In the genomic region with DNA sequence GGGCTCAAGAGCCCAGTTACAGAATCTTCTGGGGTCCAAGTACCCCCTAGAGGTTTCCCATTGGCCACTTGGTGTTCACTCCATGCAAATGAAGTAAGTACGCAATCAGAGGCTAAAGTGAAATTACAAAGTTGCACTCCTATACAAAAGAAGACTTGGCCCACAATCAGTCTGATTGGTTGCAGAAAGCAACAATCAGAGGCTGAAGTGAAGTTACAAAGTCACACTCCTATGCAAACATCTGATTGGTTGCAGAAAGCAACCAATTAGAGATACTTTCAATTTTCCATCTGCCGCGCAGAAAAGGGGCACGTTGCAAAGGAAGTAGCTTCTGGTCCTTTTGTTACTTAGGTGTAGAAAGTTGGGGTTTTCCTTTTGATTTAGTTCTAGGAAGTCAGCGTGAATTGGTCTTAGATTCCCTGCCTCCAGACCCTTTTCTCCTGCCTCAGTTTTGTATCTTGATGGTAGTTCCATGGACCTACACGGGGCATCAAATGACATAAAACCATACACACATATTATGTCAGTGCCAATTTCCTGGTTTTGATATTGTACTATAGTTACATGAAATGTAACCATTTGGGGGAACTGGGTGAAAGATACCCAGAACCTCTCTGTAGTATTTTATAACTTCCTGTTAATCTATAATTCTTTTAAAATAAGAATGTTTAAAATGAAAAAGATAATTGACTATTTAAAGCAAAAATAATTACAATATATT, we compare ENCODE assay signal across 10 cellular contexts. TPM values are rescaled to one million over a fixed set of nuclear protein-coding genes. Genes with fewer than 3 reads are reported as not detected.
A peak's percentile ranks its signal among the peaks of the same experiment; 100 is the strongest.
DNase-seq lines count a peak whose midpoint lies in the region; ATAC-seq and TF ChIP-seq lines count a peak whose summit lies in the region.
"Had no signal": no experiment of that assay in that cellular context is flagged by ENCODE, and none has a peak within 500 bp of the region (broad histone marks: within the 10 kb centered on the region; RNA-seq: fewer than 3 reads in every experiment).

No MANE protein-coding gene starts in this region.

- 45 to 86% methylated on average over 4 to 5 of the region's 6 CpGs for WGBS in gastroesophageal sphincter (ENCODE audit: low coverage in 1 of 2), 2 donors
- 53% methylated on average over 6 of the region's 6 CpGs; no CpG with 5 or more reads in 1 of the 2 donors for WGBS in transverse colon (ENCODE audit: low coverage in 1 of 2), 2 donors

- TF ChIP-seq EP300 in gastroesophageal sphincter (IDR thresholded peaks at IDR 0.05) (no peak), transverse colon (IDR thresholded peaks at IDR 0.05; ENCODE audit: low read depth) (no peak)

- TF ChIP-seq CTCF in left ventricle myocardium inferior (IDR thresholded peaks at IDR 0.05; ENCODE audit: borderline replicate concordance) (no peak), fibroblast of mammary gland (conservative IDR thresholded peaks at IDR 0.05; ENCODE audit: control insufficient read depth, insufficient read depth, low read depth, low read length) (no peak), gastroesophageal sphincter (IDR thresholded peaks at IDR 0.05) (no peak), transverse colon (IDR thresholded peaks at IDR 0.05) (no peak)

- H3K27ac ChIP-seq in left ventricle myocardium inferior (replicated peaks) (no peak overlapping the region), gastroesophageal sphincter (no peak overlapping the region), transverse colon (no peak overlapping the region)

- DNase-seq in left ventricle myocardium inferior (no peak), left cardiac atrium (no peak), fibroblast of mammary gland (ENCODE audit: low read depth) (peak; percentile 11), stromal cell of bone marrow (ENCODE audit: low read depth) (peak; percentile 6), transverse colon (no peak)
- peak; percentile 20 for DNase-seq in activated T-cell treated with anti-CD3 and anti-CD28 coated beads, Interleukin-2, amount 50 U/mL, for 1 hour
- DNase-seq: NCI-H1930 had no signal

- H3K9me3 ChIP-seq in left ventricle myocardium inferior (replicated peaks) (no peaks in the 10 kb centered on the region), gastroesophageal sphincter (no peaks in the 10 kb centered on the region), transverse colon (no peaks in the 10 kb centered on the region)

- TF ChIP-seq POLR2A in gastroesophageal sphincter (IDR thresholded peaks at IDR 0.05) (no peak), transverse colon (IDR thresholded peaks at IDR 0.05) (no peak)

- no peaks in the 10 kb centered on the region for H3K27me3 ChIP-seq in left ventricle myocardium inferior (ENCODE audit: low read depth)
- H3K27me3 ChIP-seq in gastroesophageal sphincter: no peaks in the 10 kb centered on the region
- H3K27me3 ChIP-seq in transverse colon: no peaks in the 10 kb centered on the region

- in situ Hi-C loops in transverse colon (cut with MboI; ENCODE audit: low pct_ligation_motif_present in 1 of 4, low pct_unique_long_range_greater_than_20kb in 1 of 4, low sequenced_read_pairs in 3 of 4): no loop called here

- ATAC-seq in left cardiac atrium (no peak), GM18519 (IDR thresholded peaks at IDR 0.05; ENCODE audit: low FRiP score, unreplicated experiment) (no peak), gastroesophageal sphincter (no peak)
- ATAC-seq: esophagus mucosa had no signal

- peak overlapping the region; percentile 23 for H3K4me3 ChIP-seq in left ventricle myocardium inferior
- H3K4me3 ChIP-seq in fibroblast of mammary gland (ENCODE audit: control insufficient read depth, low read depth, low read length): no peak overlapping the region
- peak overlapping the region in 1 of 2 donors; percentile 2 for H3K4me3 ChIP-seq in gastroesophageal sphincter
- H3K4me3 ChIP-seq in transverse colon: no peak overlapping the region

- H3K4me1 ChIP-seq in left ventricle myocardium inferior (no peaks in the 10 kb centered on the region), gastroesophageal sphincter (no peaks in the 10 kb centered on the region), transverse colon (no peaks in the 10 kb centered on the region)

- H3K36me3 ChIP-seq in left ventricle myocardium inferior (no peaks in the 10 kb centered on the region), gastroesophageal sphincter (no peaks in the 10 kb centered on the region), transverse colon (no peaks in the 10 kb centered on the region)

- intact Hi-C loops in left ventricle myocardium inferior (cut with micrococcal nuclease): no loop called here
- intact Hi-C loops in left cardiac atrium (cut with DNase I): no loop called here
- intact Hi-C loops in transverse colon (cut with DNase I; ENCODE audit: low total_unique reads): no loop called here

RNA-seq across cellular contexts. Expression of gene PIN4, which starts 12.4 kb away (rescaled TPM):
- 12.5 TPM for total RNA-seq in left ventricle myocardium inferior
- total RNA-seq in left cardiac atrium: 1 to 10 TPM; 9.1 to 9.2 TPM
- 10 to 100 TPM in 1 of 4 donors, 1 to 10 TPM in 3; 5.7 to 10.6 (median 8.8) TPM for total RNA-seq in gastroesophageal sphincter
- 10 to 100 TPM in 1 of 4 donors, 1 to 10 TPM in 1, under 1 TPM in 1, not detected in 1; 1.00 to 15.2 (median 8.1) TPM for total RNA-seq in transverse colon

RNA-seq across cellular contexts. Expression of gene RTL5, which starts 37.5 kb away (rescaled TPM):
- total RNA-seq in left ventricle myocardium inferior (2.6 TPM), left cardiac atrium (1 to 10 TPM; 2.7 to 3.9 TPM), gastroesophageal sphincter (10 to 100 TPM in 2 of 4 donors, 1 to 10 TPM in 2; 8.8 to 19.0 (median 9.9) TPM), transverse colon (1 to 10 TPM; 1.3 to 6.0 (median 2.5) TPM)

Comparison
In these comparisons a context has a peak if more than half of its experiments do, and no peak if none do; other contexts are left out.
1. DNase-seq: peak in activated T-cell treated with anti-CD3 and anti-CD28 coated beads, Interleukin-2, amount 50 U/mL, for 1 hour (single experiment), fibroblast of mammary gland (single experiment) and stromal cell of bone marrow (single experiment); none in left ventricle myocardium inferior (single experiment), left cardiac atrium (single experiment) and transverse colon (single experiment).